Comparison of ENCODE assay signal across 12 cellular contexts in genomic region chr18:57698571-57699276, GRCh38.
DNase-seq lines count a peak whose midpoint lies in the region; ATAC-seq and TF ChIP-seq lines count a peak whose summit lies in the region.
"Had no signal": no experiment of that assay in that cellular context is flagged by ENCODE, and none has a peak within 500 bp of the region (broad histone marks: within the 10 kb centered on the region; RNA-seq: fewer than 3 reads in every experiment).

No MANE protein-coding gene starts in this region.

- TF ChIP-seq CTCF in astrocyte of the spinal cord (IDR thresholded peaks at IDR 0.05; ENCODE audit: low read depth, low read length) = no peak

- no peaks in the 10 kb centered on the region for H3K27me3 ChIP-seq in MG63

- H3K27ac ChIP-seq in temporal lobe (ENCODE audit: low read depth, low read length) = peak overlapping the region; percentile 6

- H3K4me3 ChIP-seq in astrocyte of the spinal cord (ENCODE audit: low read depth, low read length) (no peak overlapping the region), MG63 (no peak overlapping the region)

- H3K36me3 ChIP-seq in MG63 = peaks cover 82% of the 10 kb centered on the region

- in situ Hi-C loops in astrocyte of the spinal cord (cut with HindIII; ENCODE audit: low sequenced_read_pairs) = no loop called here

- DNase-seq in HCEC 1CT (peak; percentile 63), astrocyte of the spinal cord (ENCODE audit: low read depth, low spot score) (peak; percentile 64), iris pigment epithelial cell (ENCODE audit: low read depth) (peak; percentile 78), MG63 (no peak), SK-N-DZ (ENCODE audit: low spot score) (no peak)
- DNase-seq in stimulated activated naive CD4-positive, alpha-beta T cell (lab: John Stamatoyannopoulos, UW) = no peak
- DNase-seq: amygdala, NCI-H2171, substantia nigra had no signal

- no peak for ATAC-seq in GM18873 (IDR thresholded peaks at IDR 0.05; ENCODE audit: low FRiP score, unreplicated experiment)
- ATAC-seq: WTC11 had no signal

- no peaks in the 10 kb centered on the region for H3K9me3 ChIP-seq in MG63

Comparison
In these comparisons a context has a peak if more than half of its experiments do, and no peak if none do; other contexts are left out.
1. DNase-seq: peak in HCEC 1CT (single experiment), astrocyte of the spinal cord (single experiment) and iris pigment epithelial cell (single experiment); none in stimulated activated naive CD4-positive, alpha-beta T cell (0 of 6), MG63 (single experiment) and SK-N-DZ (single experiment).